ENCODE assay signal across 3 cellular contexts in the genomic region with DNA sequence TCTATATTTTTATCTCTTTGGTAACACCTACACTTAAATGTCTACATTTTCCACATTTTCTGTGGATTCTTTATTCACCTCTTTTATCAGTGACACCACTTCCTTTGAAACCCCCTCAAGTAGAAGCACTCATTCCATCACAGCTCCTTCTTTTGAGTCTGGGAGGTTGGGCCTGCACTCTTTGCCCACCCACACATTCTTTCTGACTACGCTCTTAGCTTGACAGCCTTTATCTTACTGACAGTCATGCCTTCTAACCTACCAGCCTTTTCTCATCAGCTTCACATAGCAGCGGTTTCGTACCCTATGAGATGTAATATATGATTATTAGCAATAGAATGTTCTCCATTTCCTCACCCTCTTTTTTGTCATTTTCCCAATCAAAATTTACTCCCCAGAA.
TF ChIP-seq lines count a peak whose summit lies in the region.

No MANE protein-coding gene starts in this region.

TF ChIP-seq in HEK293, 187 proteins besides CTCF, POLR2A, EP300 and RAD21:
- TF ChIP-seq ZNF639 (tag by site-specific recombination; IDR thresholded peaks at IDR 0.05): no peak
- TF ChIP-seq, protein P1, sequence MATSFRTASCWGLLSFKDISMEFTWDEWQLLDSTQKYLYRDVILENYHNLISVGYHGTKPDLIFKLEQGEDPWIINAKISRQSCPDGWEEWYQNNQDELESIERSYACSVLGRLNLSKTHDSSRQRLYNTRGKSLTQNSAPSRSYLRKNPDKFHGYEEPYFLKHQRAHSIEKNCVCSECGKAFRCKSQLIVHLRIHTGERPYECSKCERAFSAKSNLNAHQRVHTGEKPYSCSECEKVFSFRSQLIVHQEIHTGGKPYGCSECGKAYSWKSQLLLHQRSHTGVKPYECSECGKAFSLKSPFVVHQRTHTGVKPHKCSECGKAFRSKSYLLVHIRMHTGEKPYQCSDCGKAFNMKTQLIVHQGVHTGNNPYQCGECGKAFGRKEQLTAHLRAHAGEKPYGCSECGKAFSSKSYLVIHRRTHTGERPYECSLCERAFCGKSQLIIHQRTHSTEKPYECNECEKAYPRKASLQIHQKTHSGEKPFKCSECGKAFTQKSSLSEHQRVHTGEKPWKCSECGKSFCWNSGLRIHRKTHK (tag by site-specific recombination; IDR thresholded peaks at IDR 0.05): no peak
- no peak for TF ChIP-seq ZBTB48 (tag by site-specific recombination; IDR thresholded peaks at IDR 0.05)
- no peak for TF ChIP-seq ZNF133 (tag by site-specific recombination; IDR thresholded peaks at IDR 0.05)
- no peak for TF ChIP-seq ZNF768 (tag by site-specific recombination; IDR thresholded peaks at IDR 0.05)
- TF ChIP-seq ZSCAN4 (tag by site-specific recombination; IDR thresholded peaks at IDR 0.05): no peak
- 0 out of 2 replicates have a peak, but pooled peaks have one; percentile 8 for TF ChIP-seq EGR2 (tag by site-specific recombination; IDR thresholded peaks at IDR 0.05; ENCODE audit: low read depth)
- TF ChIP-seq ZNF792 (tag by site-specific recombination; IDR thresholded peaks at IDR 0.05): no peak
- TF ChIP-seq, protein P2, sequence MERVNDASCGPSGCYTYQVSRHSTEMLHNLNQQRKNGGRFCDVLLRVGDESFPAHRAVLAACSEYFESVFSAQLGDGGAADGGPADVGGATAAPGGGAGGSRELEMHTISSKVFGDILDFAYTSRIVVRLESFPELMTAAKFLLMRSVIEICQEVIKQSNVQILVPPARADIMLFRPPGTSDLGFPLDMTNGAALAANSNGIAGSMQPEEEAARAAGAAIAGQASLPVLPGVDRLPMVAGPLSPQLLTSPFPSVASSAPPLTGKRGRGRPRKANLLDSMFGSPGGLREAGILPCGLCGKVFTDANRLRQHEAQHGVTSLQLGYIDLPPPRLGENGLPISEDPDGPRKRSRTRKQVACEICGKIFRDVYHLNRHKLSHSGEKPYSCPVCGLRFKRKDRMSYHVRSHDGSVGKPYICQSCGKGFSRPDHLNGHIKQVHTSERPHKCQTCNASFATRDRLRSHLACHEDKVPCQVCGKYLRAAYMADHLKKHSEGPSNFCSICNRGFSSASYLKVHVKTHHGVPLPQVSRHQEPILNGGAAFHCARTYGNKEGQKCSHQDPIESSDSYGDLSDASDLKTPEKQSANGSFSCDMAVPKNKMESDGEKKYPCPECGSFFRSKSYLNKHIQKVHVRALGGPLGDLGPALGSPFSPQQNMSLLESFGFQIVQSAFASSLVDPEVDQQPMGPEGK (tag by site-specific recombination; IDR thresholded peaks at IDR 0.05): no peak
- no peak for TF ChIP-seq ZEB2 (tag by site-specific recombination; IDR thresholded peaks at IDR 0.05)
- peak; percentile 22; the same call in 1 of the 2 replicates for TF ChIP-seq ZFHX2 (tag by site-specific recombination; conservative IDR thresholded peaks at IDR 0.05)

TF ChIP-seq in K562, 482 proteins besides CTCF, POLR2A, EP300 and RAD21:
- TF ChIP-seq ZNF778 (CRISPR knock-in tag; IDR thresholded peaks at IDR 0.05) (no peak), BRD4 (IDR thresholded peaks at IDR 0.05) (no peak), EGR1 (conservative IDR thresholded peaks at IDR 0.05) (peak; percentile 72), ZNF354B (CRISPR knock-in tag; IDR thresholded peaks at IDR 0.05) (no peak), ESRRA (IDR thresholded peaks at IDR 0.05; ENCODE audit: borderline replicate concordance, low read depth) (no peak)

TF ChIP-seq in GM23338, 12 proteins besides CTCF, POLR2A, EP300 and RAD21:
- TF ChIP-seq ZNF331 (CRISPR knock-in tag; IDR thresholded peaks at IDR 0.05; ENCODE audit: low read depth) (no peak), POLR2AphosphoS5 (IDR thresholded peaks at IDR 0.05; ENCODE audit: low read depth) (no peak), ETS1 (IDR thresholded peaks at IDR 0.05) (no peak), ZNF114 (CRISPR knock-in tag; IDR thresholded peaks at IDR 0.05) (no peak), EZH2phosphoT487 (IDR thresholded peaks at IDR 0.05; ENCODE audit: unreplicated experiment) (no peak), CREB1 (CRISPR knock-in tag; IDR thresholded peaks at IDR 0.05; ENCODE audit: low read depth) (no peak), NANOG (IDR thresholded peaks at IDR 0.05; ENCODE audit: borderline replicate concordance) (no peak), EZH2 (IDR thresholded peaks at IDR 0.05; ENCODE audit: low read depth, unreplicated experiment) (no peak), STAT1 (IDR thresholded peaks at IDR 0.05; ENCODE audit: unreplicated experiment) (no peak), JUNB (IDR thresholded peaks at IDR 0.05; ENCODE audit: unreplicated experiment) (no peak)
- TF ChIP-seq, protein P3, sequence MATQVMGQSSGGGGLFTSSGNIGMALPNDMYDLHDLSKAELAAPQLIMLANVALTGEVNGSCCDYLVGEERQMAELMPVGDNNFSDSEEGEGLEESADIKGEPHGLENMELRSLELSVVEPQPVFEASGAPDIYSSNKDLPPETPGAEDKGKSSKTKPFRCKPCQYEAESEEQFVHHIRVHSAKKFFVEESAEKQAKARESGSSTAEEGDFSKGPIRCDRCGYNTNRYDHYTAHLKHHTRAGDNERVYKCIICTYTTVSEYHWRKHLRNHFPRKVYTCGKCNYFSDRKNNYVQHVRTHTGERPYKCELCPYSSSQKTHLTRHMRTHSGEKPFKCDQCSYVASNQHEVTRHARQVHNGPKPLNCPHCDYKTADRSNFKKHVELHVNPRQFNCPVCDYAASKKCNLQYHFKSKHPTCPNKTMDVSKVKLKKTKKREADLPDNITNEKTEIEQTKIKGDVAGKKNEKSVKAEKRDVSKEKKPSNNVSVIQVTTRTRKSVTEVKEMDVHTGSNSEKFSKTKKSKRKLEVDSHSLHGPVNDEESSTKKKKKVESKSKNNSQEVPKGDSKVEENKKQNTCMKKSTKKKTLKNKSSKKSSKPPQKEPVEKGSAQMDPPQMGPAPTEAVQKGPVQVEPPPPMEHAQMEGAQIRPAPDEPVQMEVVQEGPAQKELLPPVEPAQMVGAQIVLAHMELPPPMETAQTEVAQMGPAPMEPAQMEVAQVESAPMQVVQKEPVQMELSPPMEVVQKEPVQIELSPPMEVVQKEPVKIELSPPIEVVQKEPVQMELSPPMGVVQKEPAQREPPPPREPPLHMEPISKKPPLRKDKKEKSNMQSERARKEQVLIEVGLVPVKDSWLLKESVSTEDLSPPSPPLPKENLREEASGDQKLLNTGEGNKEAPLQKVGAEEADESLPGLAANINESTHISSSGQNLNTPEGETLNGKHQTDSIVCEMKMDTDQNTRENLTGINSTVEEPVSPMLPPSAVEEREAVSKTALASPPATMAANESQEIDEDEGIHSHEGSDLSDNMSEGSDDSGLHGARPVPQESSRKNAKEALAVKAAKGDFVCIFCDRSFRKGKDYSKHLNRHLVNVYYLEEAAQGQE (IDR thresholded peaks at IDR 0.05; ENCODE audit: unreplicated experiment): no peak
- TF ChIP-seq, protein P4, sequence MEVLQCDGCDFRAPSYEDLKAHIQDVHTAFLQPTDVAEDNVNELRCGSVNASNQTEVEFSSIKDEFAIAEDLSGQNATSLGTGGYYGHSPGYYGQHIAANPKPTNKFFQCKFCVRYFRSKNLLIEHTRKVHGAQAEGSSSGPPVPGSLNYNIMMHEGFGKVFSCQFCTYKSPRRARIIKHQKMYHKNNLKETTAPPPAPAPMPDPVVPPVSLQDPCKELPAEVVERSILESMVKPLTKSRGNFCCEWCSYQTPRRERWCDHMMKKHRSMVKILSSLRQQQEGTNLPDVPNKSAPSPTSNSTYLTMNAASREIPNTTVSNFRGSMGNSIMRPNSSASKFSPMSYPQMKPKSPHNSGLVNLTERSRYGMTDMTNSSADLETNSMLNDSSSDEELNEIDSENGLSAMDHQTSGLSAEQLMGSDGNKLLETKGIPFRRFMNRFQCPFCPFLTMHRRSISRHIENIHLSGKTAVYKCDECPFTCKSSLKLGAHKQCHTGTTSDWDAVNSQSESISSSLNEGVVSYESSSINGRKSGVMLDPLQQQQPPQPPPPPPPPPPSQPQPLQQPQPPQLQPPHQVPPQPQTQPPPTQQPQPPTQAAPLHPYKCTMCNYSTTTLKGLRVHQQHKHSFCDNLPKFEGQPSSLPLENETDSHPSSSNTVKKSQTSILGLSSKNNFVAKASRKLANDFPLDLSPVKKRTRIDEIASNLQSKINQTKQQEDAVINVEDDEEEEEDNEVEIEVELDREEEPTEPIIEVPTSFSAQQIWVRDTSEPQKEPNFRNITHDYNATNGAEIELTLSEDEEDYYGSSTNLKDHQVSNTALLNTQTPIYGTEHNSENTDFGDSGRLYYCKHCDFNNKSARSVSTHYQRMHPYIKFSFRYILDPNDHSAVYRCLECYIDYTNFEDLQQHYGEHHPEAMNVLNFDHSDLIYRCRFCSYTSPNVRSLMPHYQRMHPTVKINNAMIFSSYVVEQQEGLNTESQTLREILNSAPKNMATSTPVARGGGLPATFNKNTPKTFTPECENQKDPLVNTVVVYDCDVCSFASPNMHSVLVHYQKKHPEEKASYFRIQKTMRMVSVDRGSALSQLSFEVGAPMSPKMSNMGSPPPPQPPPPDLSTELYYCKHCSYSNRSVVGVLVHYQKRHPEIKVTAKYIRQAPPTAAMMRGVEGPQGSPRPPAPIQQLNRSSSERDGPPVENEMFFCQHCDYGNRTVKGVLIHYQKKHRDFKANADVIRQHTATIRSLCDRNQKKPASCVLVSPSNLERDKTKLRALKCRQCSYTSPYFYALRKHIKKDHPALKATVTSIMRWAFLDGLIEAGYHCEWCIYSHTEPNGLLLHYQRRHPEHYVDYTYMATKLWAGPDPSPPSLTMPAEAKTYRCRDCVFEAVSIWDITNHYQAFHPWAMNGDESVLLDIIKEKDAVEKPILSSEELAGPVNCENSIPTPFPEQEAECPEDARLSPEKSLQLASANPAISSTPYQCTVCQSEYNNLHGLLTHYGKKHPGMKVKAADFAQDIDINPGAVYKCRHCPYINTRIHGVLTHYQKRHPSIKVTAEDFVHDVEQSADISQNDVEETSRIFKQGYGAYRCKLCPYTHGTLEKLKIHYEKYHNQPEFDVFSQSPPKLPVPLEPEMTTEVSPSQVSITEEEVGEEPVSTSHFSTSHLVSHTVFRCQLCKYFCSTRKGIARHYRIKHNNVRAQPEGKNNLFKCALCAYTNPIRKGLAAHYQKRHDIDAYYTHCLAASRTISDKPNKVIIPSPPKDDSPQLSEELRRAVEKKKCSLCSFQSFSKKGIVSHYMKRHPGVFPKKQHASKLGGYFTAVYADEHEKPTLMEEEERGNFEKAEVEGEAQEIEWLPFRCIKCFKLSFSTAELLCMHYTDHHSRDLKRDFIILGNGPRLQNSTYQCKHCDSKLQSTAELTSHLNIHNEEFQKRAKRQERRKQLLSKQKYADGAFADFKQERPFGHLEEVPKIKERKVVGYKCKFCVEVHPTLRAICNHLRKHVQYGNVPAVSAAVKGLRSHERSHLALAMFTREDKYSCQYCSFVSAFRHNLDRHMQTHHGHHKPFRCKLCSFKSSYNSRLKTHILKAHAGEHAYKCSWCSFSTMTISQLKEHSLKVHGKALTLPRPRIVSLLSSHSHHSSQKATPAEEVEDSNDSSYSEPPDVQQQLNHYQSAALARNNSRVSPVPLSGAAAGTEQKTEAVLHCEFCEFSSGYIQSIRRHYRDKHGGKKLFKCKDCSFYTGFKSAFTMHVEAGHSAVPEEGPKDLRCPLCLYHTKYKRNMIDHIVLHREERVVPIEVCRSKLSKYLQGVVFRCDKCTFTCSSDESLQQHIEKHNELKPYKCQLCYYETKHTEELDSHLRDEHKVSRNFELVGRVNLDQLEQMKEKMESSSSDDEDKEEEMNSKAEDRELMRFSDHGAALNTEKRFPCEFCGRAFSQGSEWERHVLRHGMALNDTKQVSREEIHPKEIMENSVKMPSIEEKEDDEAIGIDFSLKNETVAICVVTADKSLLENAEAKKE (CRISPR knock-in tag; IDR thresholded peaks at IDR 0.05): no peak
